26 cellular contexts compared by ENCODE assay signal in genomic region chr5:152202321-152202720, GRCh38.
"Had no signal": no experiment of that assay in that cellular context is flagged by ENCODE, and none has a peak within 500 bp of the region (broad histone marks: within the 10 kb centered on the region; RNA-seq: fewer than 3 reads in every experiment).

No MANE protein-coding gene starts in this region.

- DNase-seq: stimulated activated CD4-positive, alpha-beta T cell treated with anti-CD3 and anti-CD28 coated beads, Interleukin-2, amount 100 ng/mL, for 24 hours; stimulated activated CD4-positive, alpha-beta T cell treated with anti-CD3 and anti-CD28 coated beads, Interleukin-2, amount 100 ng/mL, for 48 hours; stimulated activated CD4-positive, alpha-beta T cell treated with anti-CD3 and anti-CD28 coated beads, Interleukin-4, amount 100 ng/mL, for 1 hour; stimulated activated CD4-positive, alpha-beta T cell treated with anti-CD3 and anti-CD28 coated beads, Interleukin-4, amount 100 ng/mL, for 24 hours; stimulated activated CD4-positive, alpha-beta T cell treated with anti-CD3 and anti-CD28 coated beads, Interleukin-4, amount 100 ng/mL, for 4 hours; stimulated activated CD8-positive, alpha-beta memory T cell treated with anti-CD3 and anti-CD28 coated beads, Interleukin-4, amount 100 ng/mL, for 48 hours; stimulated activated naive B cell treated with anti-CD40 and anti-IgM and Interleukin-4, amounts not matched to agents 10 μg/mL and 1 μg/mL and 100 μg/mL, for 72 hours; stimulated activated naive CD4-positive, alpha-beta T cell; stimulated activated naive CD4-positive, alpha-beta T cell treated with Interleukin-2 at 50 U/mL for 16 hours; stimulated activated naive CD8-positive, alpha-beta T cell treated with anti-CD3 and anti-CD28 coated beads, Interleukin-15, amount 100 ng/mL, for 72 hours; stimulated activated naive CD8-positive, alpha-beta T cell treated with anti-CD3 and anti-CD28 coated beads, Interleukin-15, Interleukin-2, amounts not matched to agents 100 U/mL and 50 U/mL, for 24 hours; stomach; substantia nigra; testis; tibial artery; transverse colon; upper lobe of left lung; upper lobe of right lung; uterus had no signal

- H3K4me3 ChIP-seq: stomach, suprapubic skin, testis, thoracic aorta, tibial artery, tibial nerve, transverse colon, upper lobe of left lung, upper lobe of right lung, uterus, vagina had no signal

- H3K36me3 ChIP-seq: stomach, suprapubic skin, thoracic aorta, tibial artery, tibial nerve, transverse colon, upper lobe of left lung, upper lobe of right lung, uterus, vagina had no signal

- ATAC-seq: stimulated activated effector memory CD8-positive, alpha-beta T cell treated with anti-CD3 and anti-CD28 coated beads, Interleukin-12 subunit alpha, Interleukin-12 subunit beta, amount 100 ng/mL, for 72 hours; stimulated activated memory B cell treated with anti-CD40 and anti-IgM and Interleukin-4, amounts not matched to agents 10 μg/mL and 1 μg/mL and 100 μg/mL, for 72 hours; stimulated activated naive B cell treated with anti-CD40 and anti-IgM and Interleukin-4, amounts not matched to agents 10 μg/mL and 1 μg/mL and 100 μg/mL, for 72 hours; stimulated activated naive CD8-positive, alpha-beta T cell treated with anti-CD3 and anti-CD28 coated beads, Interleukin-15, amount 100 ng/mL, for 72 hours; stimulated activated naive CD8-positive, alpha-beta T cell treated with anti-CD3 and anti-CD28 coated beads, Interleukin-15, Interleukin-2, amounts not matched to agents 100 U/mL and 50 U/mL, for 24 hours; upper lobe of right lung had no signal

- FAIRE-seq: urothelium cell line had no signal

- H3K27me3 ChIP-seq: stomach, suprapubic skin, testis, tibial artery, tibial nerve, transverse colon, upper lobe of left lung, upper lobe of right lung, uterus, vagina had no signal

- H3K27ac ChIP-seq: stomach, suprapubic skin, testis, thoracic aorta, tibial artery, tibial nerve, transverse colon, upper lobe of left lung, upper lobe of right lung, uterus, vagina had no signal

- H3K4me1 ChIP-seq: stomach, suprapubic skin, testis, tibial artery, tibial nerve, transverse colon, upper lobe of left lung, upper lobe of right lung, uterus, vagina had no signal

- H3K9me3 ChIP-seq: stomach, suprapubic skin, testis, thoracic aorta, tibial artery, transverse colon, upper lobe of left lung, upper lobe of right lung, uterus, vagina had no signal
